8 cellular contexts compared by ENCODE assay signal in genomic region chr9:114611516-114612271, GRCh38. TPM values are rescaled to one million over a fixed set of nuclear protein-coding genes. Genes with fewer than 3 reads are reported as not detected.
A peak's percentile ranks its signal among the peaks of the same experiment; 100 is the strongest.
DNase-seq lines count a peak whose midpoint lies in the region; ATAC-seq and TF ChIP-seq lines count a peak whose summit lies in the region.

No MANE protein-coding gene starts in this region.

- H3K27ac Mint-ChIP-seq in immature natural killer cell, result peak overlapping the region; percentile 82 to 96 (median 90)

- peak overlapping the region; percentile 85 to 94 (median 89) for H3K4me3 Mint-ChIP-seq in immature natural killer cell

- peaks cover 2 to 6% (median 5%) of the 10 kb centered on the region in 3 donors for H3K27me3 Mint-ChIP-seq in immature natural killer cell (ENCODE audit: low read depth in 3 of 3)

- H2AFZ ChIP-seq in SU-DHL-6 (ENCODE audit: low read depth, low read length, severe bottlenecking), result peak overlapping the region; percentile 71

- H3K27ac ChIP-seq in SU-DHL-6 (ENCODE audit: low read depth, low read length) (peak overlapping the region; percentile 75), skin epidermis (peak overlapping the region; percentile 73 to 95 (median 90))

- no peaks in the 10 kb centered on the region for H3K9me2 ChIP-seq in SU-DHL-6 (replicated peaks; ENCODE audit: insufficient read depth, low read length)

- H3F3A ChIP-seq in SU-DHL-6 (ENCODE audit: insufficient read depth), result peaks cover 28% of the 10 kb centered on the region

- in situ Hi-C loops in G401 (cut with HindIII; ENCODE audit: low sequenced_read_pairs), result no loop called here
- in situ Hi-C loops in T47D (cut with HindIII; ENCODE audit: low pct_unique_long_range_greater_than_20kb, low sequenced_read_pairs), result no loop called here

- H3K4me2 ChIP-seq in SU-DHL-6 (ENCODE audit: low read depth, low read length, poor library complexity, severe bottlenecking), result peak overlapping the region; percentile 92

- no peaks in the 10 kb centered on the region for H3K36me3 ChIP-seq in SU-DHL-6 (ENCODE audit: low read length)

- peak; percentile 34 for ATAC-seq in GM21528 (IDR thresholded peaks at IDR 0.05; ENCODE audit: low FRiP score, unreplicated experiment)
- ATAC-seq in GM18870 (IDR thresholded peaks at IDR 0.05; ENCODE audit: unreplicated experiment), result no peak

- H3K4me3 ChIP-seq in SU-DHL-6 (ENCODE audit: insufficient read depth, low read length, poor library complexity, severe bottlenecking) (peak overlapping the region; percentile 74), skin epidermis (peak overlapping the region; percentile 60 to 79 (median 64))

- no peaks in the 10 kb centered on the region for H3K36me3 Mint-ChIP-seq in immature natural killer cell

- no peak for TF ChIP-seq CTCF in SU-DHL-6 (IDR thresholded peaks at IDR 0.05; ENCODE audit: insufficient read depth, low read length, poor library complexity, severe bottlenecking)

- peak overlapping the region; percentile 94 for H3K9ac ChIP-seq in SU-DHL-6 (ENCODE audit: low read length)

- H4K20me1 ChIP-seq in SU-DHL-6 (ENCODE audit: low read depth, low read length), result no peaks in the 10 kb centered on the region

- no peaks in the 10 kb centered on the region for H3K9me3 Mint-ChIP-seq in immature natural killer cell

- H3K27me3 ChIP-seq in SU-DHL-6 (ENCODE audit: low read length), result no peaks in the 10 kb centered on the region

- DNase-seq in G401 (ENCODE audit: low spot score), result peak; percentile 67
- peak; percentile 63 for DNase-seq in HuH-7.5 (ENCODE audit: low spot score)
- peak; percentile 55 to 90 for DNase-seq in T47D (ENCODE audit: low read depth in 1 of 2, low spot score in 1 of 2)
- DNase-seq in immature natural killer cell, result no peak

- peaks cover 46% of the 10 kb centered on the region for H3K79me2 ChIP-seq in SU-DHL-6 (ENCODE audit: insufficient read depth, low read length)

- no peaks in the 10 kb centered on the region for H3K9me3 ChIP-seq in SU-DHL-6 (ENCODE audit: insufficient read depth, low read length)

- peaks cover 25 to 37% of the 10 kb centered on the region in 2 donors for H3K4me1 Mint-ChIP-seq in immature natural killer cell

RNA-seq across cellular contexts. Expression of gene TMEM268, which starts 0.6 kb away (rescaled TPM):
- 16.4 and 22.2 TPM in 2 replicates for total RNA-seq in G401 (2014; rRNA removed; shearing (Covaris generic))
- 10 to 100 TPM in 1 of 3 donors, 1 to 10 TPM in 2; 6.9 to 13.7 (median 7.7) TPM for polyA plus RNA-seq in immature natural killer cell

RNA-seq across cellular contexts. Expression of gene ATP6V1G1, which starts 24.1 kb away (rescaled TPM):
- total RNA-seq in G401 (2014; rRNA removed; shearing (Covaris generic)), result 235 and 237 TPM in 2 replicates
- polyA plus RNA-seq in immature natural killer cell, result 100 to 1,000 TPM; 190 to 321 (median 241) TPM

RNA-seq across cellular contexts. Expression of gene TEX53, which starts 45.9 kb away (rescaled TPM):
- not detected in 2 replicates for total RNA-seq in G401 (2014; rRNA removed; shearing (Covaris generic))
- not detected for polyA plus RNA-seq in immature natural killer cell

Comparison
In these comparisons a context has a peak if more than half of its experiments do, and no peak if none do; other contexts are left out.
1. DNase-seq: peak in G401 (single experiment), HuH-7.5 (single experiment) and T47D (2 of 2); none in immature natural killer cell (0 of 3).